ENCODE assay signal across 15 cellular contexts in genomic region chr13:75400775-75401174, GRCh38.
A peak's percentile ranks its signal among the peaks of the same experiment; 100 is the strongest.
DNase-seq lines count a peak whose midpoint lies in the region; ATAC-seq and TF ChIP-seq lines count a peak whose summit lies in the region.
"Had no signal": no experiment of that assay in that cellular context is flagged by ENCODE, and none has a peak within 500 bp of the region (broad histone marks: within the 10 kb centered on the region; RNA-seq: fewer than 3 reads in every experiment).

No MANE protein-coding gene starts in this region.

- H3K27ac ChIP-seq in adrenal gland = peak overlapping the region in 4 of 5 donors; percentile 12 to 59 (median 53)
- H3K27ac ChIP-seq: WERI-Rb-1 had no signal

- no peaks in the 10 kb centered on the region for H3K4me1 Mint-ChIP-seq in natural killer cell treated with Interleukin-12 subunit alpha and Interleukin-12 subunit beta and Interleukin-15 and Interleukin-18, amount 100 ng/mL, for 72 hours (ENCODE audit: low read depth in 2 of 2)
- H3K4me1 Mint-ChIP-seq: endodermal cell had no signal

- no peak overlapping the region for H3K27ac Mint-ChIP-seq in natural killer cell treated with Interleukin-12 subunit alpha and Interleukin-12 subunit beta and Interleukin-15 and Interleukin-18, amount 100 ng/mL, for 72 hours
- H3K27ac Mint-ChIP-seq: endodermal cell, nephron progenitor cell had no signal

- H3K36me3 ChIP-seq in adrenal gland (replicated peaks in 1 of 2) = no peaks in the 10 kb centered on the region
- H3K36me3 ChIP-seq: WERI-Rb-1 had no signal

- 54 to 76% (median 61%) methylated on average over 1 of the region's 1 CpG for WGBS in adrenal gland, 4 donors

- H3K4me3 Mint-ChIP-seq in natural killer cell treated with Interleukin-12 subunit alpha and Interleukin-12 subunit beta and Interleukin-15 and Interleukin-18, amount 100 ng/mL, for 72 hours = no peak overlapping the region
- H3K4me3 Mint-ChIP-seq: endodermal cell, nephron progenitor cell had no signal

- H3K4me3 ChIP-seq in adrenal gland = no peak overlapping the region
- H3K4me3 ChIP-seq: lung had no signal

- H3K9me3 Mint-ChIP-seq in natural killer cell treated with Interleukin-12 subunit alpha and Interleukin-12 subunit beta and Interleukin-15 and Interleukin-18, amount 100 ng/mL, for 72 hours = no peaks in the 10 kb centered on the region

- peaks cover 9 to 53% of the 10 kb centered on the region in 2 donors for H3K4me1 ChIP-seq in adrenal gland (replicated peaks in 1 of 2)

- DNase-seq in adrenal gland (no peak), foreskin melanocyte (no peak), inferior parietal cortex (ENCODE audit: extremely low spot score) (no peak)
- no peak for DNase-seq in natural killer cell treated with Interleukin-12 subunit alpha and Interleukin-12 subunit beta and Interleukin-15 and Interleukin-18, amount 100 ng/mL, for 72 hours (ENCODE audit: low spot score)
- DNase-seq: endodermal cell, GF-D8, NCI-H748 treated with DMSO at 0.1 percent for 48 hours, nephron progenitor cell, WERI-Rb-1 had no signal

- peaks cover 0 to 3% of the 10 kb centered on the region in 2 donors for H3K27me3 Mint-ChIP-seq in natural killer cell treated with Interleukin-12 subunit alpha and Interleukin-12 subunit beta and Interleukin-15 and Interleukin-18, amount 100 ng/mL, for 72 hours

- no peaks in the 10 kb centered on the region for H3K9me3 ChIP-seq in adrenal gland (replicated peaks in 1 of 3)

- ATAC-seq in GM18508 (IDR thresholded peaks at IDR 0.05; ENCODE audit: insufficient read depth, unreplicated experiment) (peak; percentile 61), GM19395 (IDR thresholded peaks at IDR 0.05; ENCODE audit: unreplicated experiment) (peak; percentile 39), HG02763 (IDR thresholded peaks at IDR 0.05; ENCODE audit: unreplicated experiment) (peak; percentile 54), GM19397 (IDR thresholded peaks at IDR 0.05; ENCODE audit: unreplicated experiment) (no peak)
- no peak for ATAC-seq in natural killer cell treated with Interleukin-12 subunit alpha and Interleukin-12 subunit beta and Interleukin-15 and Interleukin-18, amount 100 ng/mL, for 72 hours
- ATAC-seq: Panc1 had no signal

- no peak for TF ChIP-seq CTCF in adrenal gland (IDR thresholded peaks at IDR 0.05)

- H3K27me3 ChIP-seq in adrenal gland = no peaks in the 10 kb centered on the region

- H3K36me3 Mint-ChIP-seq in natural killer cell treated with Interleukin-12 subunit alpha and Interleukin-12 subunit beta and Interleukin-15 and Interleukin-18, amount 100 ng/mL, for 72 hours = no peaks in the 10 kb centered on the region

- TF ChIP-seq POLR2A in adrenal gland (IDR thresholded peaks at IDR 0.05) = no peak

- intact Hi-C loops in adrenal gland (cut with DNase I) = no loop called here

Comparison
In these comparisons a context has a peak if more than half of its experiments do, and no peak if none do; other contexts are left out.
1. ATAC-seq: peak in GM18508 (single experiment), GM19395 (single experiment) and HG02763 (single experiment); none in natural killer cell treated with Interleukin-12 subunit alpha and Interleukin-12 subunit beta and Interleukin-15 and Interleukin-18, amount 100 ng/mL, for 72 hours (0 of 2) and GM19397 (single experiment).